Comparison of ENCODE assay signal across 21 cellular contexts in genomic region chr11:107259826-107260225, GRCh38.
"Had no signal": no experiment of that assay in that cellular context is flagged by ENCODE, and none has a peak within 500 bp of the region (broad histone marks: within the 10 kb centered on the region; RNA-seq: fewer than 3 reads in every experiment).

No MANE protein-coding gene starts in this region.

- DNase-seq: activated CD4-positive, alpha-beta T cell treated with anti-CD3 and anti-CD28 coated beads, Interleukin-2, amount 10 ng/mL, durations not matched to agents 24 days and 14 days; activated CD8-positive, alpha-beta memory T cell treated with anti-CD3 and anti-CD28 coated beads, Interleukin-2, amount 50 U/mL, for 48 hours; activated gamma-delta T cell; activated T-cell treated with anti-CD3 and anti-CD28 coated beads, Interleukin-2, amount 50 U/mL, for 72 hours; amniotic stem cell; body of pancreas; cerebellar nuclear complex; effector memory CD4-positive, alpha-beta T cell; foreskin keratinocyte; glutamatergic neuron; left cardiac atrium; lower lobe of right lung; retina; upper lobe of right lung had no signal

- H3K9me3 Mint-ChIP-seq: activated CD4-positive, alpha-beta T cell treated with anti-CD3 and anti-CD28 coated beads, Interleukin-2, amount 10 ng/mL, durations not matched to agents 24 days and 14 days; activated naive CD4-positive, alpha-beta T cell treated with anti-CD3 and anti-CD28 coated beads, Interleukin-2, amount 50 U/mL, for 72 hours; activated T-cell treated with anti-CD3 and anti-CD28 coated beads, Interleukin-2, amount 50 U/mL, for 72 hours; stimulated activated effector memory CD8-positive, alpha-beta T cell treated with anti-CD3 and anti-CD28 coated beads, Interleukin-12 subunit alpha, Interleukin-12 subunit beta, amount 100 ng/mL, for 72 hours; T-helper 1 cell treated with Interleukin-12 subunit alpha and Interleukin-12 subunit beta and Interleukin-4 antibody, amounts not matched to agents 30 μg/mL and 1 μg/mL, for 36 hours had no signal

- ATAC-seq: activated naive CD4-positive, alpha-beta T cell treated with anti-CD3 and anti-CD28 coated beads, Interleukin-2, amount 50 U/mL, for 72 hours; activated T-cell treated with anti-CD3 and anti-CD28 coated beads, Interleukin-2, amount 50 U/mL, for 72 hours; body of pancreas; foreskin keratinocyte; lower lobe of right lung; stimulated activated effector memory CD8-positive, alpha-beta T cell treated with anti-CD3 and anti-CD28 coated beads, Interleukin-12 subunit alpha, Interleukin-12 subunit beta, amount 100 ng/mL, for 72 hours; upper lobe of right lung; WTC11 had no signal

- H3K4me1 Mint-ChIP-seq: activated CD4-positive, alpha-beta T cell treated with anti-CD3 and anti-CD28 coated beads, Interleukin-2, amount 10 ng/mL, durations not matched to agents 24 days and 14 days; stimulated activated effector memory CD8-positive, alpha-beta T cell treated with anti-CD3 and anti-CD28 coated beads, Interleukin-12 subunit alpha, Interleukin-12 subunit beta, amount 100 ng/mL, for 72 hours had no signal

- H3K79me2 ChIP-seq: parathyroid adenoma had no signal

- H3K27me3 ChIP-seq: body of pancreas had no signal

- H3K9ac ChIP-seq: parathyroid adenoma had no signal

- H3K27ac Mint-ChIP-seq: activated CD4-positive, alpha-beta T cell treated with anti-CD3 and anti-CD28 coated beads, Interleukin-2, amount 10 ng/mL, durations not matched to agents 24 days and 14 days; activated naive CD4-positive, alpha-beta T cell treated with anti-CD3 and anti-CD28 coated beads, Interleukin-2, amount 50 U/mL, for 72 hours; activated T-cell treated with anti-CD3 and anti-CD28 coated beads, Interleukin-2, amount 50 U/mL, for 72 hours; dendritic cell treated with granulocyte-macrophage colony-stimulating factor and Interleukin-4, amounts not matched to agents 40 ng/mL and 50 ng/mL, for 4 days; stimulated activated effector memory CD8-positive, alpha-beta T cell treated with anti-CD3 and anti-CD28 coated beads, Interleukin-12 subunit alpha, Interleukin-12 subunit beta, amount 100 ng/mL, for 72 hours; T-helper 1 cell treated with Interleukin-12 subunit alpha and Interleukin-12 subunit beta and Interleukin-4 antibody, amounts not matched to agents 30 μg/mL and 1 μg/mL, for 36 hours; WTC11 had no signal

- H3K36me3 Mint-ChIP-seq: activated naive CD4-positive, alpha-beta T cell treated with anti-CD3 and anti-CD28 coated beads, Interleukin-2, amount 50 U/mL, for 72 hours; stimulated activated effector memory CD8-positive, alpha-beta T cell treated with anti-CD3 and anti-CD28 coated beads, Interleukin-12 subunit alpha, Interleukin-12 subunit beta, amount 100 ng/mL, for 72 hours; WTC11 had no signal

- H3K4me3 ChIP-seq: body of pancreas, lower lobe of right lung, thoracic aorta, upper lobe of right lung had no signal

- H3K4me3 Mint-ChIP-seq: activated CD4-positive, alpha-beta T cell treated with anti-CD3 and anti-CD28 coated beads, Interleukin-2, amount 10 ng/mL, durations not matched to agents 24 days and 14 days; activated T-cell treated with anti-CD3 and anti-CD28 coated beads, Interleukin-2, amount 50 U/mL, for 72 hours; dendritic cell treated with granulocyte-macrophage colony-stimulating factor and Interleukin-4, amounts not matched to agents 40 ng/mL and 50 ng/mL, for 4 days; stimulated activated effector memory CD8-positive, alpha-beta T cell treated with anti-CD3 and anti-CD28 coated beads, Interleukin-12 subunit alpha, Interleukin-12 subunit beta, amount 100 ng/mL, for 72 hours; T-helper 1 cell treated with Interleukin-12 subunit alpha and Interleukin-12 subunit beta and Interleukin-4 antibody, amounts not matched to agents 30 μg/mL and 1 μg/mL, for 36 hours; WTC11 had no signal

- H3K4me1 ChIP-seq: body of pancreas, foreskin keratinocyte, lower lobe of right lung, parathyroid adenoma had no signal

- H3K27me3 Mint-ChIP-seq: dendritic cell treated with granulocyte-macrophage colony-stimulating factor and Interleukin-4, amounts not matched to agents 40 ng/mL and 50 ng/mL, for 4 days had no signal

- H3K36me3 ChIP-seq: lower lobe of right lung, thoracic aorta, upper lobe of right lung had no signal

- H3K9me3 ChIP-seq: body of pancreas, lower lobe of right lung, thoracic aorta, upper lobe of right lung had no signal

- H3K27ac ChIP-seq: body of pancreas, foreskin keratinocyte, lower lobe of right lung, parathyroid adenoma, thoracic aorta, upper lobe of right lung had no signal

- H2AFZ ChIP-seq: parathyroid adenoma had no signal
